8 cellular contexts compared by ENCODE assay signal in genomic region chr7:85184599-85185354, GRCh38. TPM values are rescaled to one million over a fixed set of nuclear protein-coding genes. Genes with fewer than 3 reads are reported as not detected.
DNase-seq lines count a peak whose midpoint lies in the region; ATAC-seq and TF ChIP-seq lines count a peak whose summit lies in the region.

No MANE protein-coding gene starts in this region.

- DNase-seq in Calu3: no peak
- peak; percentile 76 for DNase-seq in SK-N-DZ (ENCODE audit: low spot score)
- DNase-seq in glomerular visceral epithelial cell (ENCODE audit: extremely low spot score): peak; percentile 43
- peak in 6 of 10 donors; percentile 7 to 79 (median 40) for DNase-seq in posterior cingulate gyrus
- no peak for DNase-seq in stimulated activated CD8-positive, alpha-beta memory T cell treated with anti-CD3 and anti-CD28 coated beads, Interleukin-4, amount 100 ng/mL, for 48 hours
- DNase-seq in COLO668 (lab: John Stamatoyannopoulos, UW; ENCODE audit: unreplicated experiment): no peak
- no peak for DNase-seq in stimulated activated effector memory CD8-positive, alpha-beta T cell treated with anti-CD3 and anti-CD28 coated beads, Interleukin-12 subunit alpha, Interleukin-12 subunit beta, amount 100 ng/mL, for 72 hours (ENCODE audit: low spot score in 2 of 2)

- no peaks in the 10 kb centered on the region for H3K27me3 Mint-ChIP-seq in Calu3 (ENCODE audit: unreplicated experiment)

- no peak for TF ChIP-seq CTCF in Calu3 (IDR thresholded peaks at IDR 0.05; ENCODE audit: unreplicated experiment)

- ATAC-seq in HG02759 (IDR thresholded peaks at IDR 0.05; ENCODE audit: unreplicated experiment): no peak
- ATAC-seq in stimulated activated effector memory CD8-positive, alpha-beta T cell treated with anti-CD3 and anti-CD28 coated beads, Interleukin-12 subunit alpha, Interleukin-12 subunit beta, amount 100 ng/mL, for 72 hours: no peak

- CTCF ChIA-PET in Calu3 (lab: Charles Lee): interaction anchor here (0.7 to 2.3 kb wide), 3 partner anchors 143 to 645 kb away, joined by 8 to 11 read pairs (median 10); no protein-coding TSS in a partner anchor

- no peaks in the 10 kb centered on the region for H3K9me3 Mint-ChIP-seq in Calu3 (ENCODE audit: low read depth, unreplicated experiment)
- peaks cover 7% of the 10 kb centered on the region for H3K9me3 Mint-ChIP-seq in stimulated activated effector memory CD8-positive, alpha-beta T cell treated with anti-CD3 and anti-CD28 coated beads, Interleukin-12 subunit alpha, Interleukin-12 subunit beta, amount 100 ng/mL, for 72 hours

- H3K4me1 Mint-ChIP-seq in Calu3 (ENCODE audit: low read depth, unreplicated experiment): no peaks in the 10 kb centered on the region
- H3K4me1 Mint-ChIP-seq in stimulated activated effector memory CD8-positive, alpha-beta T cell treated with anti-CD3 and anti-CD28 coated beads, Interleukin-12 subunit alpha, Interleukin-12 subunit beta, amount 100 ng/mL, for 72 hours: no peaks in the 10 kb centered on the region

- no peak overlapping the region for H3K27ac Mint-ChIP-seq in Calu3 (ENCODE audit: unreplicated experiment)
- no peak overlapping the region for H3K27ac Mint-ChIP-seq in stimulated activated effector memory CD8-positive, alpha-beta T cell treated with anti-CD3 and anti-CD28 coated beads, Interleukin-12 subunit alpha, Interleukin-12 subunit beta, amount 100 ng/mL, for 72 hours

- H3K36me3 Mint-ChIP-seq in Calu3 (ENCODE audit: insufficient read depth, unreplicated experiment): peaks cover 16% of the 10 kb centered on the region
- H3K36me3 Mint-ChIP-seq in stimulated activated effector memory CD8-positive, alpha-beta T cell treated with anti-CD3 and anti-CD28 coated beads, Interleukin-12 subunit alpha, Interleukin-12 subunit beta, amount 100 ng/mL, for 72 hours: no peaks in the 10 kb centered on the region

- H3K4me3 Mint-ChIP-seq in Calu3 (ENCODE audit: low read depth, unreplicated experiment): peak overlapping the region; percentile 96
- no peak overlapping the region for H3K4me3 Mint-ChIP-seq in stimulated activated effector memory CD8-positive, alpha-beta T cell treated with anti-CD3 and anti-CD28 coated beads, Interleukin-12 subunit alpha, Interleukin-12 subunit beta, amount 100 ng/mL, for 72 hours

- BruUV-seq in Calu3 (replicated peaks; lab: Mats Ljungman, UMichigan): no TSS peak

- intact Hi-C loops in Calu3 (cut with micrococcal nuclease; ENCODE audit: unreplicated experiment) (loop anchor here (5.0 kb wide), 2 partner anchors 568 to 668 kb away; no protein-coding TSS in a partner anchor), posterior cingulate gyrus (cut with DNase I) (loop anchor here (5.0 to 10.0 kb wide), 2 partner anchors 142 to 280 kb away; no protein-coding TSS in a partner anchor)

RNA-seq across cellular contexts. Expression of gene SEMA3D, which starts 2.1 kb away (rescaled TPM):
- 0.91 and 2.0 TPM in 2 replicates for total RNA-seq in Calu3 (2022)
- polyA plus RNA-seq in SK-N-DZ (2014; cell fraction: cytosol; rRNA removed): 2.8 and 4.8 TPM in 2 replicates
- 1.9 and 2.6 TPM in 2 replicates for polyA plus RNA-seq in SK-N-DZ (2014; cell fraction: nucleus; rRNA removed)

Comparison
In these comparisons a context has a peak if more than half of its experiments do, and no peak if none do; other contexts are left out.
1. DNase-seq: peak in SK-N-DZ (single experiment), glomerular visceral epithelial cell (single experiment) and posterior cingulate gyrus (6 of 10); none in Calu3 (single experiment), stimulated activated CD8-positive, alpha-beta memory T cell treated with anti-CD3 and anti-CD28 coated beads, Interleukin-4, amount 100 ng/mL, for 48 hours (single experiment), COLO668 (single experiment) and stimulated activated effector memory CD8-positive, alpha-beta T cell treated with anti-CD3 and anti-CD28 coated beads, Interleukin-12 subunit alpha, Interleukin-12 subunit beta, amount 100 ng/mL, for 72 hours (0 of 2).